ENCODE assay signal across 24 cellular contexts in the genomic region with DNA sequence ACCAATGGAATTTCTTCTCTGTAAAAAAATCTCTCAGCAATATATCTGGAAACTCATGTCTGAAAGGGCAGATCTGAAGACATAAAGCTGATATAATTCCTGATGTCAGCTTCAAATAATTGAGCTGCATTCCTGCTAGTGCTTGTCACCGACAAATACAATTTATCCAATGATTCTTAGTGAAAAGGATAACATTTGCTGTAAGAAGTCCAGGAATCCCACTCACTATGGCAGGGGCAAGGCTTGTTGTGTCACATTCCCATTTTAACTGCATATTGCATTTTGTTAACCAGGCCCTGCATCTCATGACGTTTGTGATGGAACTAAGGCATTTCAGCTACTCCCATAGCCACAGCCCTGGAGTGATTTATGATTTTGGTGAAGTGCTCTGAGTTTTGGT.
DNase-seq lines count a peak whose midpoint lies in the region; ATAC-seq and TF ChIP-seq lines count a peak whose summit lies in the region.
"Had no signal": no experiment of that assay in that cellular context is flagged by ENCODE, and none has a peak within 500 bp of the region (broad histone marks: within the 10 kb centered on the region; RNA-seq: fewer than 3 reads in every experiment).

No MANE protein-coding gene starts in this region.

- ATAC-seq in foreskin keratinocyte = no peak
- ATAC-seq: CD8-positive, alpha-beta T cell; effector memory CD8-positive, alpha-beta T cell; left ventricle myocardium superior; Panc1; stimulated activated memory B cell treated with anti-CD40 and anti-IgM and Interleukin-4, amounts not matched to agents 10 μg/mL and 1 μg/mL and 100 μg/mL, for 72 hours had no signal

- H3K27me3 ChIP-seq in foreskin keratinocyte = peaks cover 14% of the 10 kb centered on the region
- H3K27me3 ChIP-seq: SJSA1 had no signal

- TF ChIP-seq CTCF in foreskin keratinocyte (conservative IDR thresholded peaks at IDR 0.05) = no peak

- no peak overlapping the region for H3K4me3 ChIP-seq in skeletal muscle cell (ENCODE audit: low read depth, low read length)
- H3K4me3 ChIP-seq: prostate gland, SJSA1, skin epidermis had no signal

- H3K27ac ChIP-seq in foreskin keratinocyte = no peak overlapping the region
- H3K27ac ChIP-seq: prostate gland, SJSA1, skin epidermis had no signal

- intact Hi-C loops in posterior cingulate gyrus (cut with DNase I) = loop anchor here (5.0 kb wide), 2 partner anchors 1092 to 1152 kb away; a partner anchor contains a TSS

- DNase-seq in GM04504 (ENCODE audit: low read depth) = peak; percentile 17
- DNase-seq in astrocyte of the hippocampus (ENCODE audit: low read depth, low spot score) = peak; percentile 24
- peak; percentile 8 to 28 for DNase-seq in foreskin keratinocyte
- peak; percentile 32 for DNase-seq in skeletal muscle cell (ENCODE audit: low read depth)
- no peak for DNase-seq in SIG-M5 treated with dmso at 0.1 percent for 504 hours (lab: John Stamatoyannopoulos, UW; ENCODE audit: unreplicated experiment)
- no peak for DNase-seq in cortex of kidney (lab: John Stamatoyannopoulos, UW)
- DNase-seq in posterior cingulate gyrus = no peak
- DNase-seq in NCI-H2081 treated with DMSO at 0.1 percent for 48 hours (lab: John Stamatoyannopoulos, UW) = no peak
- DNase-seq: activated CD4-positive, alpha-beta T cell treated with anti-CD3 and anti-CD28 coated beads, Interleukin-2, amount 10 ng/mL, durations not matched to agents 7 days and 5 days; CD8-positive, alpha-beta T cell; DMS53; effector memory CD8-positive, alpha-beta T cell; HFFc6; immature natural killer cell; left ventricle myocardium superior; NCI-H1417 treated with DMSO at 0.1 percent for 48 hours; NCI-H524; NK-92 treated with Interleukin-12 subunit alpha and Interleukin-12 subunit beta, amount 100 ng/mL, for 24 hours; stimulated activated CD4-positive, alpha-beta T cell treated with anti-CD3 and anti-CD28 coated beads, Interleukin-1b, Interleukin-23, amount 100 ng/mL, for 48 hours had no signal

- no peaks in the 10 kb centered on the region for H3K4me1 ChIP-seq in foreskin keratinocyte
- H3K4me1 ChIP-seq: prostate gland had no signal

Comparison
In these comparisons a context has a peak if more than half of its experiments do, and no peak if none do; other contexts are left out.
1. DNase-seq: peak in GM04504 (single experiment), astrocyte of the hippocampus (single experiment), foreskin keratinocyte (2 of 2) and skeletal muscle cell (single experiment); none in SIG-M5 treated with dmso at 0.1 percent for 504 hours (single experiment), cortex of kidney (single experiment), posterior cingulate gyrus (0 of 10) and NCI-H2081 treated with DMSO at 0.1 percent for 48 hours (single experiment).